Comparison of ENCODE assay signal across 8 cellular contexts in the genomic region with DNA sequence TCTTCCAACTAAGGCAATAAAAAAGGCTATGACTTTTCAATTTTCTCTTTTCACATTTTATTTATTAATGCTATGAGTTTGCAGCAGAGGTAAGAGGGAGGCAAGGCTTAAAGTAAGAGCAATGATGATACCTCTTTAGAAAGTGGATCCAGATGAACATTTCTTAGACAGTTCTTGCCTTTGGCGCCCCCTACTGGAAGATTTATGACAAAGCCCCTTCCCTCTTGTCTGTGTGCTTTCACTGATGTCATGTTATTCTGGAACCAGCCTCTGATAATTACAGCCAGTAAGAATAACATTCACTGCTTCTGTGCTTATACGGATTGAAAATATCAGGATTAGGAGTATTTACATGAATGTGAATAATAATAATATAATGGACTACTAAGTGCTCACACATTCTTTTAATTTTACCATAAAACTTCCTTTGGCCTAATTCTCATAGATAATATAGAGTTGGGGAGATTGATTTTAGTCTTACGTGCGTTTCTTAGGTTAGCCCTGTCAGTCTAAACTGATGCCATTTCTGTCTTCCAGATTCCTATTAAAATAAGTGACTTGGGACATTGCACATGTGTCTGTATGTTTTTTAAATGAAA.
A peak's percentile ranks its signal among the peaks of the same experiment; 100 is the strongest.
DNase-seq lines count a peak whose midpoint lies in the region; ATAC-seq, FAIRE-seq and TF ChIP-seq lines count a peak whose summit lies in the region.

No MANE protein-coding gene starts in this region.

- CTCF ChIA-PET in MCF 10A (lab: Yijun Ruan, JAX): interaction anchor here (0.7 to 2.5 kb wide), 19 partner anchors 9 to 1778 kb away, joined by 3 to 21 read pairs (median 3); no protein-coding TSS in a partner anchor
- CTCF ChIA-PET in HepG2 (lab: Yijun Ruan, JAX; ENCODE audit: low intra/inter-chr PET ratio, low total read pairs): no interaction called here

- in situ Hi-C loops in HepG2 (cut with HindIII; ENCODE audit: extremely low pct_ligation_motif_present, low pct_unique_long_range_greater_than_20kb): no loop called here

- H3K79me2 ChIP-seq in HepG2 (ENCODE audit: insufficient read depth, low read length): no peaks in the 10 kb centered on the region

- peaks cover 14% of the 10 kb centered on the region for H3K9me3 Mint-ChIP-seq in MCF 10A (ENCODE audit: unreplicated experiment)

- no peak overlapping the region for H2AFZ ChIP-seq in HepG2 (ENCODE audit: low read length)

- no peak overlapping the region for H3K4me2 ChIP-seq in HepG2 (ENCODE audit: low read depth, low read length)

- H3K4me1 Mint-ChIP-seq in MCF 10A (ENCODE audit: insufficient read depth, unreplicated experiment): no peaks in the 10 kb centered on the region

- no peak; the same call in 2 of the 3 replicates for ATAC-seq in HepG2
- no peak for ATAC-seq in GM21515 (IDR thresholded peaks at IDR 0.05; ENCODE audit: unreplicated experiment)
- ATAC-seq in GM21723 (IDR thresholded peaks at IDR 0.05; ENCODE audit: unreplicated experiment): no peak

- H3K4me1 ChIP-seq in HepG2 (ENCODE audit: insufficient read depth, low read length): no peaks in the 10 kb centered on the region

- no peaks in the 10 kb centered on the region for H3K36me3 Mint-ChIP-seq in MCF 10A (ENCODE audit: insufficient read depth, unreplicated experiment)

- H3K36me3 ChIP-seq in HepG2 (replicated peaks in 1 of 2; ENCODE audit: control insufficient read depth in 1 of 2, insufficient read depth in 2 of 2, low read length in 2 of 2): no peaks in the 10 kb centered on the region

- no peak overlapping the region for H3K9ac ChIP-seq in HepG2 (ENCODE audit: insufficient read depth, low read depth, low read length)

- H4K20me1 ChIP-seq in HepG2 (ENCODE audit: insufficient read depth, low read length): no peaks in the 10 kb centered on the region

- BruUV-seq in MCF 10A (replicated peaks; lab: Mats Ljungman, UMichigan) (no TSS peak), HepG2 (replicated peaks; lab: Mats Ljungman, UMichigan) (no TSS peak)

- DNase-seq in DMS 273 treated with DMSO at 0.1 percent for 48 hours (lab: John Stamatoyannopoulos, UW) (peak; percentile 28), HCEC 1CT (peak; percentile 58), NCI-H524 (lab: John Stamatoyannopoulos, UW) (peak; percentile 73 to 87), MCF 10A (ENCODE audit: unreplicated experiment) (peak; percentile 82), HepG2 (ENCODE audit: low spot score) (peak; percentile 12), NCI-H187 treated with DMSO at 0.1 percent for 48 hours (lab: John Stamatoyannopoulos, UW) (no peak)

- no peak overlapping the region for H3K4me3 Mint-ChIP-seq in MCF 10A (ENCODE audit: unreplicated experiment)

- TF ChIP-seq EP300 in HepG2 (IDR thresholded peaks at IDR 0.05; ENCODE audit: low read depth in 2 of 2, low read length in 2 of 2) (no peak), HepG2 (CRISPR knock-in tag; IDR thresholded peaks at IDR 0.05; ENCODE audit: borderline replicate concordance) (no peak)

- no peaks in the 10 kb centered on the region for H3K27me3 ChIP-seq in HepG2 (ENCODE audit: control insufficient read depth in 1 of 2, insufficient read depth in 2 of 2, low read length in 2 of 2)

- WGBS in HepG2 (ENCODE audit: low lambda C conversion rate): 4% methylated on average over 4 of the region's 4 CpGs

- FAIRE-seq in HepG2 (lab: Jason Lieb, UNC): no peak

- H3K27ac Mint-ChIP-seq in MCF 10A (ENCODE audit: low read depth, unreplicated experiment): peak overlapping the region; percentile 65

- TF ChIP-seq RAD21 in HepG2 (CRISPR knock-in tag; IDR thresholded peaks at IDR 0.05): no peak

- POLR2A ChIA-PET in MCF 10A (lab: Yijun Ruan, JAX): interaction anchor here (0.7 kb wide), 1 partner anchor 39 kb away, joined by 3 read pairs; no protein-coding TSS in a partner anchor
- POLR2A ChIA-PET in HepG2 (lab: Yijun Ruan, JAX): no interaction called here

- no peaks in the 10 kb centered on the region for H3K27me3 Mint-ChIP-seq in MCF 10A (ENCODE audit: insufficient read depth, unreplicated experiment)

- peak; percentile 81 for TF ChIP-seq CTCF in MCF 10A (IDR thresholded peaks at IDR 0.05; ENCODE audit: unreplicated experiment)
- peak; percentile 40 for TF ChIP-seq CTCF in HepG2 (CRISPR knock-in tag; IDR thresholded peaks at IDR 0.05)

- H3K9me3 ChIP-seq in HepG2 (ENCODE audit: low read length): peaks cover 71% of the 10 kb centered on the region

- TF ChIP-seq POLR2A in HepG2 (IDR thresholded peaks at IDR 0.05; ENCODE audit: insufficient read depth in 1 of 2, low read depth in 2 of 2, low read length in 2 of 2): no peak

- intact Hi-C loops in MCF 10A (cut with micrococcal nuclease) (loop anchor here (1.0 to 2.0 kb wide), 2 partner anchors 163 to 1473 kb away; no protein-coding TSS in a partner anchor), HepG2 (cut with micrococcal nuclease; ENCODE audit: unreplicated experiment) (loop anchor here (2.0 to 5.0 kb wide), 2 partner anchors 163 to 751 kb away; no protein-coding TSS in a partner anchor)

- no peak overlapping the region for H3K27ac ChIP-seq in HepG2 (ENCODE audit: extremely low read length, insufficient read depth, low read length)

- no peak overlapping the region for H3K4me3 ChIP-seq in HepG2 (replicated peaks in 1 of 3; ENCODE audit: insufficient read depth in 1 of 3, low read depth in 2 of 3, low read length in 3 of 3)

TF ChIP-seq in HepG2, 621 proteins besides CTCF, POLR2A, EP300 and RAD21 (continues in another document):
- TF ChIP-seq, protein P1, sequence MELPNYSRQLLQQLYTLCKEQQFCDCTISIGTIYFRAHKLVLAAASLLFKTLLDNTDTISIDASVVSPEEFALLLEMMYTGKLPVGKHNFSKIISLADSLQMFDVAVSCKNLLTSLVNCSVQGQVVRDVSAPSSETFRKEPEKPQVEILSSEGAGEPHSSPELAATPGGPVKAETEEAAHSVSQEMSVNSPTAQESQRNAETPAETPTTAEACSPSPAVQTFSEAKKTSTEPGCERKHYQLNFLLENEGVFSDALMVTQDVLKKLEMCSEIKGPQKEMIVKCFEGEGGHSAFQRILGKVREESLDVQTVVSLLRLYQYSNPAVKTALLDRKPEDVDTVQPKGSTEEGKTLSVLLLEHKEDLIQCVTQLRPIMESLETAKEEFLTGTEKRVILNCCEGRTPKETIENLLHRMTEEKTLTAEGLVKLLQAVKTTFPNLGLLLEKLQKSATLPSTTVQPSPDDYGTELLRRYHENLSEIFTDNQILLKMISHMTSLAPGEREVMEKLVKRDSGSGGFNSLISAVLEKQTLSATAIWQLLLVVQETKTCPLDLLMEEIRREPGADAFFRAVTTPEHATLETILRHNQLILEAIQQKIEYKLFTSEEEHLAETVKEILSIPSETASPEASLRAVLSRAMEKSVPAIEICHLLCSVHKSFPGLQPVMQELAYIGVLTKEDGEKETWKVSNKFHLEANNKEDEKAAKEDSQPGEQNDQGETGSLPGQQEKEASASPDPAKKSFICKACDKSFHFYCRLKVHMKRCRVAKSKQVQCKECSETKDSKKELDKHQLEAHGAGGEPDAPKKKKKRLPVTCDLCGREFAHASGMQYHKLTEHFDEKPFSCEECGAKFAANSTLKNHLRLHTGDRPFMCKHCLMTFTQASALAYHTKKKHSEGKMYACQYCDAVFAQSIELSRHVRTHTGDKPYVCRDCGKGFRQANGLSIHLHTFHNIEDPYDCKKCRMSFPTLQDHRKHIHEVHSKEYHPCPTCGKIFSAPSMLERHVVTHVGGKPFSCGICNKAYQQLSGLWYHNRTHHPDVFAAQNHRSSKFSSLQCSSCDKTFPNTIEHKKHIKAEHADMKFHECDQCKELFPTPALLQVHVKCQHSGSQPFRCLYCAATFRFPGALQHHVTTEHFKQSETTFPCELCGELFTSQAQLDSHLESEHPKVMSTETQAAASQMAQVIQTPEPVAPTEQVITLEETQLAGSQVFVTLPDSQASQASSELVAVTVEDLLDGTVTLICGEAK (IDR thresholded peaks at IDR 0.05): no peak
- TF ChIP-seq, protein P1 (CRISPR knock-in tag; IDR thresholded peaks at IDR 0.05): no peak
- TF ChIP-seq ZNF326 (CRISPR knock-in tag; IDR thresholded peaks at IDR 0.05; ENCODE audit: borderline replicate concordance): no peak
- no peak for TF ChIP-seq SP140L (CRISPR knock-in tag; IDR thresholded peaks at IDR 0.05; ENCODE audit: borderline replicate concordance)
- TF ChIP-seq ZNF777 (CRISPR knock-in tag; IDR thresholded peaks at IDR 0.05): no peak
- TF ChIP-seq DPF2 (CRISPR knock-in tag; IDR thresholded peaks at IDR 0.05; ENCODE audit: borderline replicate concordance, low read depth): no peak
